In genomic region chr16:2251281-2252111, GRCh38 we compare ENCODE assay signal across 8 cellular contexts. TPM values are rescaled to one million over a fixed set of nuclear protein-coding genes. Genes with fewer than 3 reads are reported as not detected.
DNase-seq lines count a peak whose midpoint lies in the region; ATAC-seq and TF ChIP-seq lines count a peak whose summit lies in the region.

A gene with protein sequence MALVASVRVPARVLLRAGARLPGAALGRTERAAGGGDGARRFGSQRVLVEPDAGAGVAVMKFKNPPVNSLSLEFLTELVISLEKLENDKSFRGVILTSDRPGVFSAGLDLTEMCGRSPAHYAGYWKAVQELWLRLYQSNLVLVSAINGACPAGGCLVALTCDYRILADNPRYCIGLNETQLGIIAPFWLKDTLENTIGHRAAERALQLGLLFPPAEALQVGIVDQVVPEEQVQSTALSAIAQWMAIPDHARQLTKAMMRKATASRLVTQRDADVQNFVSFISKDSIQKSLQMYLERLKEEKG (minus strand): TSS chr16:2251587. CDS start chr16:2251566, 21 bp downstream.

- H3K36me3 ChIP-seq in DND-41 (ENCODE audit: insufficient read depth, low read length) (peaks cover 73% of the 10 kb centered on the region), KMS-11 (ENCODE audit: insufficient read depth) (peaks cover 18% of the 10 kb centered on the region; the same call in 1 of the 2 replicates)

- H3K27me3 ChIP-seq in DND-41 (ENCODE audit: insufficient read depth, low read length, poor library complexity) (no peaks in the 10 kb centered on the region), KMS-11 (ENCODE audit: insufficient read depth, low read depth) (no peaks in the 10 kb centered on the region)

- DNase-seq in DND-41 (no peak), RPMI7951 (ENCODE audit: low read depth) (peak; percentile 92), fibroblast of mammary gland (ENCODE audit: low read depth) (peak; percentile 93), natural killer cell (peak; percentile 80)
- DNase-seq in stimulated activated naive CD4-positive, alpha-beta T cell treated with Interleukin-2 at 50 U/mL for 16 hours (lab: John Stamatoyannopoulos, UW) = peak; percentile 76

- peak within 1 kb of the TSS; percentile 85 for H3K4me3 Mint-ChIP-seq in activated T-helper 17 cell treated with anti-CD3 and anti-CD28 coated beads, Interleukin-2, amount 50 U/mL, for 72 hours
- H3K4me3 Mint-ChIP-seq in natural killer cell = peak within 1 kb of the TSS; percentile 90

- H3K27ac ChIP-seq in DND-41 (ENCODE audit: low read length) = no peak within 1 kb of the TSS
- H3K27ac ChIP-seq in KMS-11 = peak within 1 kb of the TSS; percentile 88

- H3K9ac ChIP-seq in DND-41 (ENCODE audit: low read depth, low read length) (no peak within 1 kb of the TSS), KMS-11 (peak within 1 kb of the TSS; percentile 74)

- H3K4me3 ChIP-seq in DND-41 (ENCODE audit: low read depth in 1 of 2, low read length in 2 of 2) (no peak within 1 kb of the TSS), KMS-11 (IDR thresholded peaks at IDR 0.05; ENCODE audit: insufficient read depth, low read depth, low read length) (no peak within 1 kb of the TSS), fibroblast of mammary gland (ENCODE audit: control insufficient read depth, low read depth, low read length) (peak within 1 kb of the TSS; percentile 66)

- no peaks in the 10 kb centered on the region for H3K4me1 Mint-ChIP-seq in activated T-helper 17 cell treated with anti-CD3 and anti-CD28 coated beads, Interleukin-2, amount 50 U/mL, for 72 hours
- peaks cover 0 to 10% of the 10 kb centered on the region in 2 donors for H3K4me1 Mint-ChIP-seq in natural killer cell

- H3K79me2 ChIP-seq in DND-41 (ENCODE audit: insufficient read depth, low read length) (peaks cover 4% of the 10 kb centered on the region; the same call in 1 of the 2 replicates), KMS-11 (ENCODE audit: insufficient read depth, low read depth) (peaks cover 33% of the 10 kb centered on the region)

- peak; percentile 33; the same call in 2 of the 3 replicates for ATAC-seq in DND-41 (ENCODE audit: insufficient read depth, low read depth)
- ATAC-seq in GM21717 (IDR thresholded peaks at IDR 0.05; ENCODE audit: unreplicated experiment) = peak; percentile 75
- ATAC-seq in activated T-helper 17 cell treated with anti-CD3 and anti-CD28 coated beads, Interleukin-2, amount 50 U/mL, for 72 hours (replicated peaks) = peak; percentile 94
- ATAC-seq in natural killer cell = peak; percentile 89 to 95 (median 89)

- H3K36me3 Mint-ChIP-seq in activated T-helper 17 cell treated with anti-CD3 and anti-CD28 coated beads, Interleukin-2, amount 50 U/mL, for 72 hours (ENCODE audit: low read depth) = peaks cover 62% of the 10 kb centered on the region
- no peaks in the 10 kb centered on the region for H3K36me3 Mint-ChIP-seq in natural killer cell

- no peaks in the 10 kb centered on the region for H3K27me3 Mint-ChIP-seq in activated T-helper 17 cell treated with anti-CD3 and anti-CD28 coated beads, Interleukin-2, amount 50 U/mL, for 72 hours
- no peaks in the 10 kb centered on the region for H3K27me3 Mint-ChIP-seq in natural killer cell (ENCODE audit: low read depth in 2 of 2)

- H3K4me1 ChIP-seq in DND-41 (ENCODE audit: insufficient read depth, low read length) = no peaks in the 10 kb centered on the region
- H3K4me1 ChIP-seq in KMS-11 (ENCODE audit: low read depth, poor library complexity, severe bottlenecking) = peaks cover 29% of the 10 kb centered on the region

- TF ChIP-seq CTCF in DND-41 (IDR thresholded peaks at IDR 0.05; ENCODE audit: borderline replicate concordance, extremely low read depth, low read length, poor library complexity, severe bottlenecking) (no peak), KMS-11 (conservative IDR thresholded peaks at IDR 0.05; ENCODE audit: low read depth, low read length) (peak; percentile 62), fibroblast of mammary gland (conservative IDR thresholded peaks at IDR 0.05; ENCODE audit: control insufficient read depth, insufficient read depth, low read depth, low read length) (peak; percentile 47), natural killer cell (IDR thresholded peaks at IDR 0.05) (peak; percentile 38)

- intact Hi-C loops in natural killer cell (cut with micrococcal nuclease) = loop anchor here (1.0 kb wide), 1 partner anchor 28 kb away; the partner anchor contains the start of gene E4F1

- no peak within 1 kb of the TSS for H2AFZ ChIP-seq in DND-41 (ENCODE audit: low read depth, low read length)
- peak within 1 kb of the TSS; percentile 62 for H2AFZ ChIP-seq in KMS-11 (ENCODE audit: low read depth)

- H4K20me1 ChIP-seq in DND-41 (ENCODE audit: insufficient read depth, low read length) = peaks cover 25% of the 10 kb centered on the region
- H4K20me1 ChIP-seq in KMS-11 (ENCODE audit: insufficient read depth) = no peaks in the 10 kb centered on the region

- H3K27ac Mint-ChIP-seq in activated T-helper 17 cell treated with anti-CD3 and anti-CD28 coated beads, Interleukin-2, amount 50 U/mL, for 72 hours = peak within 1 kb of the TSS; percentile 81
- H3K27ac Mint-ChIP-seq in natural killer cell = peak within 1 kb of the TSS; percentile 81 to 85

- no peak within 1 kb of the TSS for H3K4me2 ChIP-seq in DND-41 (ENCODE audit: insufficient read depth, low read length)
- H3K4me2 ChIP-seq in KMS-11 = peak within 1 kb of the TSS; percentile 71

- H3K9me3 Mint-ChIP-seq in activated T-helper 17 cell treated with anti-CD3 and anti-CD28 coated beads, Interleukin-2, amount 50 U/mL, for 72 hours = no peaks in the 10 kb centered on the region
- H3K9me3 Mint-ChIP-seq in natural killer cell = no peaks in the 10 kb centered on the region

- H3K9me3 ChIP-seq in DND-41 (ENCODE audit: insufficient read depth, low read length, severe bottlenecking) = no peaks in the 10 kb centered on the region

RNA-seq across cellular contexts. Expression of the gene that starts here (rescaled TPM):
- total RNA-seq in RPMI7951 (2014; rRNA removed; shearing (Covaris generic)) = 36.5 and 45.3 TPM in 2 replicates
- 10 to 100 TPM; 36.7 to 50.6 TPM for total RNA-seq in activated T-helper 17 cell treated with anti-CD3 and anti-CD28 coated beads, Interleukin-2, amount 50 U/mL, for 72 hours
- total RNA-seq in natural killer cell = 10 to 100 TPM; 14.6 to 19.2 (median 19.0) TPM

Comparison
In these comparisons a context has a peak if more than half of its experiments do, and no peak if none do; other contexts are left out.
1. ATAC-seq: peak in every context shown above with its lines; median percentile 94 in activated T-helper 17 cell treated with anti-CD3 and anti-CD28 coated beads, Interleukin-2, amount 50 U/mL, for 72 hours; 89 in natural killer cell; 75 in GM21717; 33 in DND-41.